Comparison of ENCODE assay signal across 8 cellular contexts in genomic region chr10:119207713-119208552, GRCh38. TPM values are rescaled to one million over a fixed set of nuclear protein-coding genes. Genes with fewer than 3 reads are reported as not detected.
DNase-seq lines count a peak whose midpoint lies in the region; ATAC-seq and TF ChIP-seq lines count a peak whose summit lies in the region.

No MANE protein-coding gene starts in this region.

- peak overlapping the region; percentile 48 to 85 (median 74) for H3K9ac ChIP-seq in skeletal muscle tissue (ENCODE audit: low read depth in 1 of 3, low read length in 3 of 3)

- no peak for DNase-seq in AG04450 (ENCODE audit: low read depth, low spot score)
- peak; percentile 41 for DNase-seq in HT1080 (ENCODE audit: low read depth)
- DNase-seq in T1000 (lab: John Stamatoyannopoulos, UW) = peak; percentile 40
- peak; percentile 10 for DNase-seq in central memory CD4-positive, alpha-beta T cell
- peak; percentile 69 for DNase-seq in iris pigment epithelial cell (ENCODE audit: low read depth)
- no peak for DNase-seq in AG08396 (ENCODE audit: low spot score)

- H3K4me3 ChIP-seq in AG04450 (ENCODE audit: low read depth, low read length) (peak overlapping the region; percentile 85), skeletal muscle tissue (ENCODE audit: low read length in 3 of 3) (peak overlapping the region; percentile 75 to 88 (median 87))

- H3K4me1 ChIP-seq in skeletal muscle tissue (ENCODE audit: control insufficient read depth in 3 of 3, insufficient read depth in 3 of 3, low read length in 3 of 3) = peaks cover 30 to 35% (median 34%) of the 10 kb centered on the region in 3 donors

- H3K36me3 ChIP-seq in skeletal muscle tissue (ENCODE audit: control insufficient read depth in 3 of 3, insufficient read depth in 3 of 3, low read length in 3 of 3) = peaks cover 0 to 2% (median 0%) of the 10 kb centered on the region in 3 donors

- no peak for TF ChIP-seq CTCF in AG04450 (IDR thresholded peaks at IDR 0.05; ENCODE audit: low read depth, low read length)

- H3K27me3 ChIP-seq in AG04450 (ENCODE audit: control insufficient read depth, insufficient read depth, low read length) (no peaks in the 10 kb centered on the region), skeletal muscle tissue (ENCODE audit: control insufficient read depth in 3 of 3, insufficient read depth in 3 of 3, low read length in 3 of 3) (no peaks in the 10 kb centered on the region)

- H3K27ac ChIP-seq in AG04450 (ENCODE audit: low read depth, low read length) = peak overlapping the region; percentile 21
- peak overlapping the region; percentile 51 for H3K27ac ChIP-seq in skeletal muscle tissue (ENCODE audit: low read depth, low read length)

- peak; percentile 11 for ATAC-seq in GM19395 (IDR thresholded peaks at IDR 0.05; ENCODE audit: unreplicated experiment)

- CTCF ChIA-PET in AG04450 (lab: Charles Lee) = interaction anchor here (0.7 to 2.6 kb wide), 11 partner anchors 10 to 334 kb away, joined by 3 to 26 read pairs (median 4); partner anchors contain the start of gene RGS10

- H3K9me3 ChIP-seq in AG04450 (ENCODE audit: control insufficient read depth, insufficient read depth, low read length) = no peaks in the 10 kb centered on the region; the same call in 1 of the 2 replicates
- H3K9me3 ChIP-seq in skeletal muscle tissue (ENCODE audit: control insufficient read depth in 3 of 3, low read length in 3 of 3) = no peaks in the 10 kb centered on the region

- POLR2A ChIA-PET in AG04450 (lab: Yijun Ruan, JAX) = interaction anchor here (1.0 to 2.3 kb wide), 10 partner anchors 10 to 282 kb away, joined by 3 to 16 read pairs (median 6); no protein-coding TSS in a partner anchor

RNA-seq across cellular contexts. Expression of gene GRK5, which starts 0.6 kb away (rescaled TPM):
- polyA plus RNA-seq in AG04450 (2011; rRNA removed) = 27.6 and 29.3 TPM in 2 replicates
- 20.3 and 24.3 TPM in 2 replicates for polyA minus RNA-seq in AG04450 (2011; rRNA and poly(A)+ RNA removed)
- 11.4 TPM in 2 replicates for total RNA-seq in HT1080 (2014; rRNA removed; shearing (Covaris generic))
- polyA plus RNA-seq in HT1080 (2015; cell fraction: cytosol; rRNA removed) = 10.7 and 11.9 TPM in 2 replicates
- 8.1 and 8.2 TPM in 2 replicates for polyA plus RNA-seq in HT1080 (2015; cell fraction: nucleus; rRNA removed)
- 12.5 TPM for total RNA-seq in skeletal muscle tissue

RNA-seq across cellular contexts. Expression of gene PRDX3, which starts 29.3 kb away (rescaled TPM):
- polyA plus RNA-seq in AG04450 (2011; rRNA removed) = 296 and 373 TPM in 2 replicates
- 122 and 138 TPM in 2 replicates for polyA minus RNA-seq in AG04450 (2011; rRNA and poly(A)+ RNA removed)
- total RNA-seq in HT1080 (2014; rRNA removed; shearing (Covaris generic)) = 269 and 341 TPM in 2 replicates
- 304 and 316 TPM in 2 replicates for polyA plus RNA-seq in HT1080 (2015; cell fraction: cytosol; rRNA removed)
- 222 and 241 TPM in 2 replicates for polyA plus RNA-seq in HT1080 (2015; cell fraction: nucleus; rRNA removed)
- 89.2 TPM for total RNA-seq in skeletal muscle tissue

RNA-seq across cellular contexts. Expression of gene SFXN4, which starts 42.4 kb away (rescaled TPM):
- polyA plus RNA-seq in AG04450 (2011; rRNA removed) = 14.3 and 17.1 TPM in 2 replicates
- polyA minus RNA-seq in AG04450 (2011; rRNA and poly(A)+ RNA removed) = 5.2 and 8.9 TPM in 2 replicates
- 30.4 and 36.7 TPM in 2 replicates for total RNA-seq in HT1080 (2014; rRNA removed; shearing (Covaris generic))
- 25.7 and 29.7 TPM in 2 replicates for polyA plus RNA-seq in HT1080 (2015; cell fraction: cytosol; rRNA removed)
- polyA plus RNA-seq in HT1080 (2015; cell fraction: nucleus; rRNA removed) = 31.1 and 39.1 TPM in 2 replicates
- 19.3 TPM for total RNA-seq in skeletal muscle tissue

Comparison
In these comparisons a context has a peak if more than half of its experiments do, and no peak if none do; other contexts are left out.
1. DNase-seq: peak in HT1080 (single experiment), T1000 (single experiment), central memory CD4-positive, alpha-beta T cell (single experiment) and iris pigment epithelial cell (single experiment); none in AG04450 (single experiment) and AG08396 (single experiment).